ENCODE assay signal across 7 cellular contexts in the genomic region with DNA sequence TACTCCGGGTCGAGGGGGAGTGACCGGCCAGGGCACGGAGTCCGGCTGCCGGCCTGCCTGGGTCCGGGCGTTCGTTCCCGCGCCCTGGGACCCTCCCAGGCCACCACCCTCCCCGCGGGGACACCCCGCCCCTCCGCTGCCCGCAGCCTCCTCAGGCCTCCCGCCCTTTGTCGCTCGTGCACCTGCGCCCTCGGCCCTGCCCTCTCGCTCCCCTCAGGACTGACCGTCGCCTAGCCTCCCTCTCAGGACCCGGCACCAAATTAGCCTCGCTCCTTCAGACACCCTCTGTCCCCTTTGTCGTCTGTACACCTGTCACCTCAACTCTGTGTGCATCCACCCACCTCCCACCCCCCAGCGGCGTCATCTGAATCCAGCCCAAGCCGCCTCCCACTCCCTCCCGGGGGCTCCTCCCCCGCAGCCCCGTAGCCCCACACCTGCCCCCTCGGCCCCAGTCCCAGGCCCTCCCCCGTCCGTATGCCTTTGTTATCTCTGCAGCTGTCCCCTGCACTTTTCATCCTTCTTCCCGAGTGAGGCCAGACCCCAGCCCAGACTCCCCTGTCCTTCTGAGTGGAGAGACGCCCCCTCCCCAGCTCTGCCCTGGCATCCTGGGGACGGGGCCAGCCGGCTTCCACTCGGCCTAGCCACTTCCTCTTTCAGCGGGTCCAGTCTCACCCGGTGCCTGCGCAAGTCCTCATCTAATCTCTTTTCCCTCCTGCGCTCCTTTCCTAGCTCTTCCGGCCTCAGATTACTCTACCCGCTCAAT. TPM values are rescaled to one million over a fixed set of nuclear protein-coding genes. Genes with fewer than 3 reads are reported as not detected.
DNase-seq lines count a peak whose midpoint lies in the region; ATAC-seq, FAIRE-seq and TF ChIP-seq lines count a peak whose summit lies in the region.

No MANE protein-coding gene starts in this region.

- intact Hi-C loops in activated CD8-positive, alpha-beta T cell treated with anti-CD3 and anti-CD28 coated beads for 36 hours (cut with micrococcal nuclease), result no loop called here
- intact Hi-C loops in endothelial cell of umbilical vein (cut with micrococcal nuclease), result no loop called here

- peak overlapping the region; percentile 63 for H3K27ac Mint-ChIP-seq in activated CD8-positive, alpha-beta T cell treated with anti-CD3 and anti-CD28 coated beads for 36 hours
- H3K27ac Mint-ChIP-seq in nephron, result no peak overlapping the region
- peak overlapping the region; percentile 50 for H3K27ac Mint-ChIP-seq in type B pancreatic cell

- H3K9me3 ChIP-seq in endothelial cell of umbilical vein (replicated peaks; ENCODE audit: control insufficient read depth, insufficient read depth, low read length), result no peaks in the 10 kb centered on the region

- peak overlapping the region; percentile 64 for H2AFZ ChIP-seq in endothelial cell of umbilical vein (ENCODE audit: low read depth, low read length)

- H3K4me3 Mint-ChIP-seq in activated CD8-positive, alpha-beta T cell treated with anti-CD3 and anti-CD28 coated beads for 36 hours, result peak overlapping the region; percentile 82
- H3K4me3 Mint-ChIP-seq in nephron (peak overlapping the region; percentile 84 to 91 (median 87)), type B pancreatic cell (peak overlapping the region; percentile 89)

- CTCF ChIA-PET in activated CD8-positive, alpha-beta T cell treated with anti-CD3 and anti-CD28 coated beads for 36 hours (lab: Charles Lee), result interaction anchor here (0.9 to 2.0 kb wide), 5 partner anchors 20 to 116 kb away, joined by 3 to 6 read pairs (median 5); a partner anchor contains a TSS
- CTCF ChIA-PET in endothelial cell of umbilical vein (lab: Charles Lee), result interaction anchor here (1.1 to 5.0 kb wide), 5 partner anchors 25 to 155 kb away, joined by 3 to 31 read pairs (median 7); a partner anchor contains a TSS

- no peaks in the 10 kb centered on the region for H3K27me3 Mint-ChIP-seq in activated CD8-positive, alpha-beta T cell treated with anti-CD3 and anti-CD28 coated beads for 36 hours
- H3K27me3 Mint-ChIP-seq in nephron (ENCODE audit: low read depth), result peaks cover 34% of the 10 kb centered on the region
- peaks cover 23% of the 10 kb centered on the region for H3K27me3 Mint-ChIP-seq in type B pancreatic cell

- peak; percentile 19 for ATAC-seq in GM18873 (IDR thresholded peaks at IDR 0.05; ENCODE audit: low FRiP score, unreplicated experiment)
- ATAC-seq in HG03095 (IDR thresholded peaks at IDR 0.05; ENCODE audit: unreplicated experiment), result peak; percentile 15
- peak; percentile 5 for ATAC-seq in activated CD8-positive, alpha-beta T cell treated with anti-CD3 and anti-CD28 coated beads for 36 hours

- no TSS peak for BruUV-seq in endothelial cell of umbilical vein (replicated peaks; lab: Mats Ljungman, UMichigan)

- H4K20me1 ChIP-seq in endothelial cell of umbilical vein (replicated peaks; ENCODE audit: control insufficient read depth, extremely low read depth, insufficient read depth, low read length), result no peaks in the 10 kb centered on the region

- no peaks in the 10 kb centered on the region for H3K9me3 Mint-ChIP-seq in activated CD8-positive, alpha-beta T cell treated with anti-CD3 and anti-CD28 coated beads for 36 hours
- H3K9me3 Mint-ChIP-seq in nephron (no peaks in the 10 kb centered on the region), type B pancreatic cell (no peaks in the 10 kb centered on the region)

- POLR2A ChIA-PET in activated CD8-positive, alpha-beta T cell treated with anti-CD3 and anti-CD28 coated beads for 36 hours (lab: Charles Lee), result interaction anchor here (0.7 to 3.3 kb wide), 10 partner anchors 17 to 194 kb away, joined by 3 to 20 read pairs (median 4); a partner anchor contains a TSS
- POLR2A ChIA-PET in endothelial cell of umbilical vein (lab: Charles Lee), result no interaction called here

- peak overlapping the region; percentile 29 to 37 (median 37) for H3K4me3 ChIP-seq in endothelial cell of umbilical vein (replicated peaks in 1 of 3; ENCODE audit: insufficient read depth in 1 of 3, low read depth in 1 of 3, low read length in 3 of 3)

- H3K27ac ChIP-seq in endothelial cell of umbilical vein (ENCODE audit: insufficient read depth, low read depth, low read length), result no peak overlapping the region

- peaks cover 12% of the 10 kb centered on the region for H3K36me3 Mint-ChIP-seq in activated CD8-positive, alpha-beta T cell treated with anti-CD3 and anti-CD28 coated beads for 36 hours (ENCODE audit: low read depth)
- H3K36me3 Mint-ChIP-seq in nephron (ENCODE audit: low read depth) (peaks cover 19% of the 10 kb centered on the region), type B pancreatic cell (peaks cover 3% of the 10 kb centered on the region)

- H3K36me3 ChIP-seq in endothelial cell of umbilical vein (ENCODE audit: control insufficient read depth in 2 of 2, extremely low read depth in 1 of 2, insufficient read depth in 2 of 2, low read length in 2 of 2), result peaks cover 12 to 13% of the 10 kb centered on the region in 2 experiments

- DNase-seq in NCI-H510A treated with DMSO at 0.1 percent for 48 hours (lab: John Stamatoyannopoulos, UW), result peak; percentile 92
- DNase-seq in activated CD8-positive, alpha-beta T cell treated with anti-CD3 and anti-CD28 coated beads for 36 hours, result peak; percentile 72
- DNase-seq in endothelial cell of umbilical vein (ENCODE audit: low read depth, low spot score), result no peak
- no peak for DNase-seq in type B pancreatic cell (ENCODE audit: extremely low spot score, unreplicated experiment)

- H3K4me1 ChIP-seq in endothelial cell of umbilical vein (ENCODE audit: control insufficient read depth, extremely low read depth, insufficient read depth, low read length), result peaks cover 14% of the 10 kb centered on the region

- no peak for TF ChIP-seq CTCF in activated CD8-positive, alpha-beta T cell treated with anti-CD3 and anti-CD28 coated beads for 36 hours (IDR thresholded peaks at IDR 0.05)
- no peak for TF ChIP-seq CTCF in endothelial cell of umbilical vein (IDR thresholded peaks at IDR 0.05; ENCODE audit: extremely low read depth in 1 of 2, insufficient read depth in 1 of 2, low read depth in 1 of 2, low read length in 2 of 2)
- TF ChIP-seq CTCF in nephron (IDR thresholded peaks at IDR 0.05; ENCODE audit: unreplicated experiment in 3 of 3), result no peak
- TF ChIP-seq CTCF in type B pancreatic cell (conservative IDR thresholded peaks at IDR 0.05), result no peak

- dilution Hi-C loops in endothelial cell of umbilical vein (cut with MboI; ENCODE audit: extremely low pct_ligation_motif_present, low sequenced_read_pairs), result no loop called here

- no peak overlapping the region for H3K9ac ChIP-seq in endothelial cell of umbilical vein (replicated peaks; ENCODE audit: extremely low read depth, insufficient read depth, low read length)

- H3K27me3 ChIP-seq in endothelial cell of umbilical vein (ENCODE audit: control insufficient read depth in 2 of 2, insufficient read depth in 2 of 2, low read length in 2 of 2), result peaks cover 5 to 6% of the 10 kb centered on the region in 2 experiments

- no peak for TF ChIP-seq POLR2A in endothelial cell of umbilical vein (IDR thresholded peaks at IDR 0.05; ENCODE audit: low read depth, low read length)

- H3K4me2 ChIP-seq in endothelial cell of umbilical vein (ENCODE audit: insufficient read depth, low read length), result peak overlapping the region; percentile 81

- FAIRE-seq in endothelial cell of umbilical vein (lab: Jason Lieb, UNC), result peak; percentile 24

- no peaks in the 10 kb centered on the region for H3K9me1 ChIP-seq in endothelial cell of umbilical vein (replicated peaks; ENCODE audit: control insufficient read depth, extremely low read depth, insufficient read depth, low read length)

- peaks cover 13% of the 10 kb centered on the region for H3K4me1 Mint-ChIP-seq in activated CD8-positive, alpha-beta T cell treated with anti-CD3 and anti-CD28 coated beads for 36 hours (ENCODE audit: low read depth)
- H3K4me1 Mint-ChIP-seq in nephron (peaks cover 18% of the 10 kb centered on the region), type B pancreatic cell (ENCODE audit: unreplicated experiment) (peaks cover 14% of the 10 kb centered on the region)

- H3K79me2 ChIP-seq in endothelial cell of umbilical vein (ENCODE audit: control insufficient read depth, insufficient read depth, low read length), result no peaks in the 10 kb centered on the region

RNA-seq across cellular contexts. Expression of a gene that starts 0.6 kb away (rescaled TPM):
- 1 to 10 TPM in 1 of 2 experiments, under 1 TPM in 1; 0.65 to 1.4 TPM for total RNA-seq in activated CD8-positive, alpha-beta T cell treated with anti-CD3 and anti-CD28 coated beads for 36 hours
- total RNA-seq in endothelial cell of umbilical vein (0.27 TPM in 1 of 2 replicates, not detected in the other), type B pancreatic cell (ENCODE audit: low replicate concordance) (1.2 and 1.3 TPM in 2 replicates)
- 0.18 TPM in 2 replicates for polyA plus RNA-seq in endothelial cell of umbilical vein
- polyA plus RNA-seq in endothelial cell of umbilical vein (2011; cell fraction: cytosol; rRNA removed), result 0.13 TPM in 2 replicates
- 0.41 and 0.43 TPM in 2 replicates for polyA plus RNA-seq in endothelial cell of umbilical vein (2011; cell fraction: nucleus; rRNA removed)
- 0.16 and 0.19 TPM in 2 replicates for polyA plus RNA-seq in endothelial cell of umbilical vein (2012)
- polyA minus RNA-seq in endothelial cell of umbilical vein, result 0.15 TPM in 1 of 2 replicates, not detected in the other
- 0.92 TPM for polyA minus RNA-seq in endothelial cell of umbilical vein (2011; cell fraction: cytosol; rRNA and poly(A)+ RNA removed)
- polyA minus RNA-seq in endothelial cell of umbilical vein (2011; cell fraction: nucleus; rRNA and poly(A)+ RNA removed), result not detected in 2 replicates

RNA-seq across cellular contexts. Expression of a gene that starts 21.5 kb away (rescaled TPM):
- 10 to 100 TPM; 50.3 to 61.5 TPM for total RNA-seq in activated CD8-positive, alpha-beta T cell treated with anti-CD3 and anti-CD28 coated beads for 36 hours
- total RNA-seq in endothelial cell of umbilical vein (48.9 and 58.7 TPM in 2 replicates), type B pancreatic cell (ENCODE audit: low replicate concordance) (64.7 and 85.5 TPM in 2 replicates)
- polyA plus RNA-seq in endothelial cell of umbilical vein, result 62.2 and 73.3 TPM in 2 replicates
- polyA plus RNA-seq in endothelial cell of umbilical vein (2011; cell fraction: cytosol; rRNA removed), result 45.6 and 53.3 TPM in 2 replicates
- 72.4 and 84.8 TPM in 2 replicates for polyA plus RNA-seq in endothelial cell of umbilical vein (2011; cell fraction: nucleus; rRNA removed)
- polyA plus RNA-seq in endothelial cell of umbilical vein (2012), result 44.0 and 45.5 TPM in 2 replicates
- 45.6 and 51.2 TPM in 2 replicates for polyA minus RNA-seq in endothelial cell of umbilical vein
- polyA minus RNA-seq in endothelial cell of umbilical vein (2011; cell fraction: cytosol; rRNA and poly(A)+ RNA removed), result 22.1 TPM
- polyA minus RNA-seq in endothelial cell of umbilical vein (2011; cell fraction: nucleus; rRNA and poly(A)+ RNA removed), result 35.2 and 36.0 TPM in 2 replicates

RNA-seq across cellular contexts. Expression of a gene that starts 27.3 kb away (rescaled TPM):
- 10 to 100 TPM; 12.8 to 14.4 TPM for total RNA-seq in activated CD8-positive, alpha-beta T cell treated with anti-CD3 and anti-CD28 coated beads for 36 hours
- 3.1 and 4.8 TPM in 2 replicates for total RNA-seq in endothelial cell of umbilical vein
- polyA plus RNA-seq in endothelial cell of umbilical vein, result 1.2 TPM in 2 replicates
- polyA plus RNA-seq in endothelial cell of umbilical vein (2011; cell fraction: cytosol; rRNA removed), result 0.52 and 0.66 TPM in 2 replicates
- 2.1 and 2.5 TPM in 2 replicates for polyA plus RNA-seq in endothelial cell of umbilical vein (2011; cell fraction: nucleus; rRNA removed)
- 1.5 and 1.6 TPM in 2 replicates for polyA plus RNA-seq in endothelial cell of umbilical vein (2012)
- 0.55 and 1.9 TPM in 2 replicates for polyA minus RNA-seq in endothelial cell of umbilical vein
- 6.2 TPM for polyA minus RNA-seq in endothelial cell of umbilical vein (2011; cell fraction: cytosol; rRNA and poly(A)+ RNA removed)
- 1.7 and 2.0 TPM in 2 replicates for polyA minus RNA-seq in endothelial cell of umbilical vein (2011; cell fraction: nucleus; rRNA and poly(A)+ RNA removed)
- 1.9 and 5.6 TPM in 2 replicates for total RNA-seq in type B pancreatic cell (ENCODE audit: low replicate concordance)

RNA-seq across cellular contexts. Expression of a gene that starts 31.2 kb away (rescaled TPM):
- total RNA-seq in activated CD8-positive, alpha-beta T cell treated with anti-CD3 and anti-CD28 coated beads for 36 hours, result 10 to 100 TPM; 26.8 to 33.3 TPM
- 53.9 and 57.7 TPM in 2 replicates for total RNA-seq in endothelial cell of umbilical vein
- polyA plus RNA-seq in endothelial cell of umbilical vein, result 36.4 and 45.3 TPM in 2 replicates
- polyA plus RNA-seq in endothelial cell of umbilical vein (2011; cell fraction: cytosol; rRNA removed), result 24.9 and 33.1 TPM in 2 replicates
- polyA plus RNA-seq in endothelial cell of umbilical vein (2011; cell fraction: nucleus; rRNA removed), result 38.1 and 42.6 TPM in 2 replicates
- polyA plus RNA-seq in endothelial cell of umbilical vein (2012), result 24.3 and 29.2 TPM in 2 replicates
- 34.9 and 44.0 TPM in 2 replicates for polyA minus RNA-seq in endothelial cell of umbilical vein
- polyA minus RNA-seq in endothelial cell of umbilical vein (2011; cell fraction: cytosol; rRNA and poly(A)+ RNA removed), result 16.4 TPM
- polyA minus RNA-seq in endothelial cell of umbilical vein (2011; cell fraction: nucleus; rRNA and poly(A)+ RNA removed), result 22.2 and 24.7 TPM in 2 replicates
- 35.0 and 41.8 TPM in 2 replicates for total RNA-seq in type B pancreatic cell (ENCODE audit: low replicate concordance)

RNA-seq across cellular contexts. Expression of a gene that starts 40.5 kb away (rescaled TPM):
- total RNA-seq in activated CD8-positive, alpha-beta T cell treated with anti-CD3 and anti-CD28 coated beads for 36 hours, result 1 to 10 TPM in 1 of 2 experiments, not detected in 1; 1.2 TPM
- total RNA-seq in endothelial cell of umbilical vein, result 23.4 and 23.9 TPM in 2 replicates
- 26.4 and 33.3 TPM in 2 replicates for polyA plus RNA-seq in endothelial cell of umbilical vein
- polyA plus RNA-seq in endothelial cell of umbilical vein (2011; cell fraction: cytosol; rRNA removed), result 12.0 and 17.4 TPM in 2 replicates
- 17.2 and 17.9 TPM in 2 replicates for polyA plus RNA-seq in endothelial cell of umbilical vein (2011; cell fraction: nucleus; rRNA removed)
- polyA plus RNA-seq in endothelial cell of umbilical vein (2012), result 33.6 and 38.1 TPM in 2 replicates
- 21.1 and 29.8 TPM in 2 replicates for polyA minus RNA-seq in endothelial cell of umbilical vein
- polyA minus RNA-seq in endothelial cell of umbilical vein (2011; cell fraction: cytosol; rRNA and poly(A)+ RNA removed), result 12.0 TPM
- 35.3 and 46.4 TPM in 2 replicates for polyA minus RNA-seq in endothelial cell of umbilical vein (2011; cell fraction: nucleus; rRNA and poly(A)+ RNA removed)
- 9.4 and 12.9 TPM in 2 replicates for total RNA-seq in type B pancreatic cell (ENCODE audit: low replicate concordance)

Comparison
In these comparisons a context has a peak if more than half of its experiments do, and no peak if none do; other contexts are left out.
1. DNase-seq: peak in NCI-H510A treated with DMSO at 0.1 percent for 48 hours (single experiment) and activated CD8-positive, alpha-beta T cell treated with anti-CD3 and anti-CD28 coated beads for 36 hours (single experiment); none in endothelial cell of umbilical vein (single experiment) and type B pancreatic cell (single experiment).
2. H3K27ac Mint-ChIP-seq: peak in activated CD8-positive, alpha-beta T cell treated with anti-CD3 and anti-CD28 coated beads for 36 hours (single experiment) and type B pancreatic cell (single experiment); none in nephron (0 of 3).
3. Peak in every context shown above with its lines, with median percentiles within 50 percentile points of each other: ATAC-seq and H3K4me3 Mint-ChIP-seq.